ENCODE assay signal across 1 cellular context in the genomic region with DNA sequence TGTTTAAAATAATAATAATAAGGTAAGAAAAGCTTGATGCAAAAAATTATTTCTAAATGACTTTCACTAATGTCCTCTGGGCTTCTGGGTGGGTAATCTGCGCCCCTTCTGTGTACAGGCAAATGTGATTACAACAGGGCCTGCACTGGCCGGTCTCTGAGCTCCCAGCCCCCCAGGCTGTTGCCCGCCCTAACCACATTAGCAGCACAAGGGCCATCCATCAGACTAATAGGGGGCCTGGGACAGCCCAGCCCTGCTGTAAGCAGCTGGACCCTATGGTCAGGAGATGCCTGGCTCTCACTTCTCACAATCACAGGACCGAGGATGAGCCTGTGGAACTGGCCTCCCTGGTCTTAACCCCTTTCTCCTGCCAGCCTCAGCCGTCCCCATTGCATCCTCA.
TF ChIP-seq lines count a peak whose summit lies in the region.

No MANE protein-coding gene starts in this region.

TF ChIP-seq in H1, 55 proteins besides CTCF, POLR2A, EP300 and RAD21:
- no peak for TF ChIP-seq SIN3A (conservative IDR thresholded peaks at IDR 0.05 in 1 of 2, IDR thresholded peaks at IDR 0.05 in 1 of 2; ENCODE audit: low read depth in 1 of 2, low read length in 2 of 2)
- no peak for TF ChIP-seq SP4 (IDR thresholded peaks at IDR 0.05; ENCODE audit: low read length)
- TF ChIP-seq SRF (IDR thresholded peaks at IDR 0.05; ENCODE audit: low read depth, low read length) = no peak
- no peak for TF ChIP-seq MAFK (IDR thresholded peaks at IDR 0.05; ENCODE audit: low read depth, low read length)
- no peak for TF ChIP-seq CTBP2 (IDR thresholded peaks at IDR 0.05; ENCODE audit: borderline replicate concordance, insufficient read depth, insufficient read length, low read length)
- no peak for TF ChIP-seq CEBPB (IDR thresholded peaks at IDR 0.05; ENCODE audit: low read depth, low read length)
- TF ChIP-seq CBX8 (IDR thresholded peaks at IDR 0.05; ENCODE audit: borderline replicate concordance, low read depth, low read length) = no peak
- TF ChIP-seq, protein P1, sequence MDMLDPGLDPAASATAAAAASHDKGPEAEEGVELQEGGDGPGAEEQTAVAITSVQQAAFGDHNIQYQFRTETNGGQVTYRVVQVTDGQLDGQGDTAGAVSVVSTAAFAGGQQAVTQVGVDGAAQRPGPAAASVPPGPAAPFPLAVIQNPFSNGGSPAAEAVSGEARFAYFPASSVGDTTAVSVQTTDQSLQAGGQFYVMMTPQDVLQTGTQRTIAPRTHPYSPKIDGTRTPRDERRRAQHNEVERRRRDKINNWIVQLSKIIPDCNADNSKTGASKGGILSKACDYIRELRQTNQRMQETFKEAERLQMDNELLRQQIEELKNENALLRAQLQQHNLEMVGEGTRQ (IDR thresholded peaks at IDR 0.05; ENCODE audit: low read length) = no peak
TF ChIP-seq in H1: peak in this region for 0.
